ENCODE assay signal across 23 cellular contexts in genomic region chr12:90921536-90921935, GRCh38. TPM values are rescaled to one million over a fixed set of nuclear protein-coding genes. Genes with fewer than 3 reads are reported as not detected.
"Had no signal": no experiment of that assay in that cellular context is flagged by ENCODE, and none has a peak within 500 bp of the region (broad histone marks: within the 10 kb centered on the region; RNA-seq: fewer than 3 reads in every experiment).

No MANE protein-coding gene starts in this region.

- H3K27ac Mint-ChIP-seq: activated naive CD8-positive, alpha-beta T cell treated with anti-CD3 and anti-CD28 coated beads for 36 hours; memory B cell; naive thymus-derived CD8-positive, alpha-beta T cell; stimulated activated effector memory CD8-positive, alpha-beta T cell treated with anti-CD3 and anti-CD28 coated beads, Interleukin-12 subunit alpha, Interleukin-12 subunit beta, amount 100 ng/mL, for 72 hours; type B pancreatic cell had no signal

- H3K36me3 ChIP-seq: colonic mucosa, heart right ventricle, right lobe of liver had no signal

- H3K4me1 ChIP-seq: body of pancreas, colonic mucosa, parathyroid adenoma, testis had no signal

- H3K27me3 ChIP-seq: body of pancreas, colonic mucosa, heart right ventricle, right lobe of liver, testis had no signal

- H3K4me3 ChIP-seq: body of pancreas, colonic mucosa, heart right ventricle, right lobe of liver, testis had no signal

- H3K36me3 Mint-ChIP-seq: activated naive CD8-positive, alpha-beta T cell treated with anti-CD3 and anti-CD28 coated beads for 36 hours; memory B cell; naive thymus-derived CD8-positive, alpha-beta T cell; stimulated activated effector memory CD8-positive, alpha-beta T cell treated with anti-CD3 and anti-CD28 coated beads, Interleukin-12 subunit alpha, Interleukin-12 subunit beta, amount 100 ng/mL, for 72 hours; type B pancreatic cell had no signal

- H3K9me3 Mint-ChIP-seq: activated naive CD8-positive, alpha-beta T cell treated with anti-CD3 and anti-CD28 coated beads for 36 hours; memory B cell; stimulated activated effector memory CD8-positive, alpha-beta T cell treated with anti-CD3 and anti-CD28 coated beads, Interleukin-12 subunit alpha, Interleukin-12 subunit beta, amount 100 ng/mL, for 72 hours; type B pancreatic cell had no signal

- H3K27ac ChIP-seq: body of pancreas, colonic mucosa, heart right ventricle, parathyroid adenoma, testis had no signal

- H3K79me2 ChIP-seq: parathyroid adenoma had no signal

- ATAC-seq: activated CD4-positive, CD25-positive, alpha-beta regulatory T cell treated with anti-CD3 and anti-CD28 coated beads, Interleukin-2, amount 50 U/mL, for 24 hours; body of pancreas; heart right ventricle; naive thymus-derived CD8-positive, alpha-beta T cell; stimulated activated effector memory CD8-positive, alpha-beta T cell treated with anti-CD3 and anti-CD28 coated beads, Interleukin-12 subunit alpha, Interleukin-12 subunit beta, amount 100 ng/mL, for 72 hours had no signal

- H3K27me3 Mint-ChIP-seq: activated naive CD8-positive, alpha-beta T cell treated with anti-CD3 and anti-CD28 coated beads for 36 hours; type B pancreatic cell had no signal

- H2AFZ ChIP-seq: parathyroid adenoma had no signal

- H3K4me1 Mint-ChIP-seq: activated naive CD8-positive, alpha-beta T cell treated with anti-CD3 and anti-CD28 coated beads for 36 hours; memory B cell; naive thymus-derived CD8-positive, alpha-beta T cell; stimulated activated effector memory CD8-positive, alpha-beta T cell treated with anti-CD3 and anti-CD28 coated beads, Interleukin-12 subunit alpha, Interleukin-12 subunit beta, amount 100 ng/mL, for 72 hours had no signal

- H3K9ac ChIP-seq: parathyroid adenoma had no signal

- DNase-seq: activated CD4-positive, alpha-beta T cell treated with anti-CD3 and anti-CD28 coated beads, Interleukin-2, amount 50 U/mL, for 4 hours; activated gamma-delta T cell treated with Interleukin-2 at 50 U/mL for 16 hours; activated naive CD8-positive, alpha-beta T cell treated with anti-CD3 and anti-CD28 coated beads for 36 hours; amygdala; body of pancreas; central memory CD4-positive, alpha-beta T cell; colonic mucosa; erythroblast; heart right ventricle; naive thymus-derived CD8-positive, alpha-beta T cell; right lobe of liver; stimulated activated CD4-positive, alpha-beta T cell treated with anti-CD3 and anti-CD28 coated beads, Interleukin-4, amount 100 ng/mL, for 24 hours; T1000; testis had no signal

- H3K9me3 ChIP-seq: body of pancreas, colonic mucosa, heart right ventricle, right lobe of liver, testis had no signal

- H3K4me3 Mint-ChIP-seq: activated naive CD8-positive, alpha-beta T cell treated with anti-CD3 and anti-CD28 coated beads for 36 hours; memory B cell; naive thymus-derived CD8-positive, alpha-beta T cell; stimulated activated effector memory CD8-positive, alpha-beta T cell treated with anti-CD3 and anti-CD28 coated beads, Interleukin-12 subunit alpha, Interleukin-12 subunit beta, amount 100 ng/mL, for 72 hours; type B pancreatic cell had no signal

RNA-seq across cellular contexts. Expression of gene CCER1, which starts 33.4 kb away (rescaled TPM):
- total RNA-seq: activated CD8-positive, alpha-beta memory T cell treated with anti-CD3 and anti-CD28 coated beads for 36 hours; activated naive CD8-positive, alpha-beta T cell treated with anti-CD3 and anti-CD28 coated beads for 36 hours; body of pancreas; colonic mucosa; heart right ventricle; liver; mucosa of gallbladder; naive thymus-derived CD8-positive, alpha-beta T cell; right lobe of liver; T-helper 1 cell treated with Interleukin-12 subunit alpha and Interleukin-12 subunit beta and Interleukin-4 antibody, amounts not matched to agents 30 ng/mL and 1 ng/mL, for 36 hours had no signal
- polyA plus RNA-seq: heart right ventricle; liver; naive thymus-derived CD8-positive, alpha-beta T cell had no signal
